Comparison of ENCODE assay signal across 19 cellular contexts in the genomic region with DNA sequence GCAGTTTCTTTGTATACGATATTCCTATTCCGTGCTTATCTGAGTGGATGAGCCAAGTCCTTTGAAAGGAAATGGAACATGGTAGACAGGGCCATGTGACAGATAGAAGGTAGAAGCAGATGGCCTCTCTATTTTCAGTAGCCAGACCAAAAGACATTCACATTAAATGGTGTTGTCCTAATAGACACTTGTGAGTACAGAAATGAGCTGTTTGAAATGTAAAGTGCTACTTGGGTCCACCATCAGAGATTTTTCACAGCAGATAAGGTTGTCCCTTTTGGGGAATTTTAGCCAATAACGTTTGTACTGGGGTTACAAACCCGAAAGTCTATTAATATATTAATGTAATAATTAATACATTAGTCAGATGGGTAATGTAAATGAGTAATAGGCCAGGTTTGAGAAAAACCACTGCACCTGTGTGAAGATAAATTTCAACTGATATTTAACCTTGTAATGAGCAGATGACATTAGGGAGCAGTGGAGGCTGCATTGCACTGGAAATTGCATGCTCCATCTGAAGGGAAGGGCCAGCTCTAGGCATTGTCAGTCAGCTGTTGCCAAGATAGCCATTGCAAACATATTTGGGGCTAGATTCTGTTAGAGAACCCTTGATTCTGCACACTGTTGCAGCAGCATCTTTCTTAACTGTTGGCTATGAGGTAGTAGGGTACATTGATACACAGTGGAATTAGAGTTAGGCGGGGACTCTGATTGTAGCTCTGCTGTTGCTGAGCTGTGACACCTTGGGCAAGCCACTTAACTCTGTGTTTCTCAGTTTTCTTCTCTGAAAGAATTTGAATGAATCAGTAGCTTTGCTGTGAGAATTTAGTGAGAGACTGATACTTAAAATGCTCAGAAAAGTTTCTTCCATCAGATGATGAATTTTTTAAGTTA. TPM values are rescaled to one million over a fixed set of nuclear protein-coding genes. Genes with fewer than 3 reads are reported as not detected.
DNase-seq lines count a peak whose midpoint lies in the region; ATAC-seq and TF ChIP-seq lines count a peak whose summit lies in the region.
"Had no signal": no experiment of that assay in that cellular context is flagged by ENCODE, and none has a peak within 500 bp of the region (broad histone marks: within the 10 kb centered on the region; RNA-seq: fewer than 3 reads in every experiment).

No MANE protein-coding gene starts in this region.

- no peaks in the 10 kb centered on the region for H3K4me1 ChIP-seq in heart right ventricle
- H3K4me1 ChIP-seq: SJCRH30, uterus had no signal

- no peaks in the 10 kb centered on the region for H3K9me3 ChIP-seq in heart right ventricle
- H3K9me3 ChIP-seq: SJCRH30, uterus had no signal

- H3K27me3 ChIP-seq in heart right ventricle: no peaks in the 10 kb centered on the region
- H3K27me3 ChIP-seq: SJCRH30, uterus had no signal

- ATAC-seq in GM18873 (IDR thresholded peaks at IDR 0.05; ENCODE audit: low FRiP score, unreplicated experiment) (peak; percentile 61), GM21515 (IDR thresholded peaks at IDR 0.05; ENCODE audit: unreplicated experiment) (peak; percentile 49), HG02973 (IDR thresholded peaks at IDR 0.05; ENCODE audit: unreplicated experiment) (peak; percentile 67), HG03521 (IDR thresholded peaks at IDR 0.05; ENCODE audit: unreplicated experiment) (peak; percentile 47), heart right ventricle (no peak)
- ATAC-seq: left ventricle myocardium superior, sciatic nerve had no signal

- H3K27ac ChIP-seq in heart right ventricle: no peak overlapping the region
- H3K27ac ChIP-seq: SJCRH30, uterus had no signal

- DNase-seq in epidermal melanocyte (ENCODE audit: insufficient read length, low spot score): no peak
- DNase-seq in COR-L47 (lab: John Stamatoyannopoulos, UW): no peak
- no peak for DNase-seq in anterior cingulate cortex (lab: John Stamatoyannopoulos, UW)
- DNase-seq in heart right ventricle: no peak
- DNase-seq: activated CD4-positive, CD25-positive, alpha-beta regulatory T cell; CD4-positive, CD25-positive, alpha-beta regulatory T cell; DMS53; effector CD4-positive, alpha-beta T cell; HFFc6; KG1; left ventricle myocardium superior; NCI-H1092; SJCRH30; uterus had no signal

- TF ChIP-seq CTCF in heart right ventricle (IDR thresholded peaks at IDR 0.05): no peak

- H3K4me3 ChIP-seq in heart right ventricle: no peak overlapping the region
- H3K4me3 ChIP-seq: SJCRH30, uterus had no signal

- intact Hi-C loops in heart right ventricle (cut with DNase I): no loop called here

- WGBS in heart right ventricle, 2 donors: 94 to 95% methylated on average over 5 of the region's 5 CpGs

- H3K36me3 ChIP-seq in heart right ventricle: no peaks in the 10 kb centered on the region
- H3K36me3 ChIP-seq: SJCRH30, uterus had no signal

RNA-seq across cellular contexts. Expression of gene FGGY, which starts 43.8 kb away (rescaled TPM):
- total RNA-seq in heart right ventricle: 10 to 100 TPM; 26.3 to 51.8 (median 36.6) TPM
- polyA plus RNA-seq in heart right ventricle: 1 to 10 TPM; 3.1 to 9.5 TPM

Comparison
In these comparisons a context has a peak if more than half of its experiments do, and no peak if none do; other contexts are left out.
1. ATAC-seq: peak in GM18873 (single experiment), GM21515 (single experiment), HG02973 (single experiment) and HG03521 (single experiment); none in heart right ventricle (0 of 8).